ENCODE assay signal across 12 cellular contexts in genomic region chr14:35963209-35963608, GRCh38.
DNase-seq lines count a peak whose midpoint lies in the region; ATAC-seq and TF ChIP-seq lines count a peak whose summit lies in the region.
"Had no signal": no experiment of that assay in that cellular context is flagged by ENCODE, and none has a peak within 500 bp of the region (broad histone marks: within the 10 kb centered on the region; RNA-seq: fewer than 3 reads in every experiment).

No MANE protein-coding gene starts in this region.

- H3K4me3 ChIP-seq in upper lobe of right lung, result no peak overlapping the region
- no peak overlapping the region for H3K4me3 ChIP-seq in naive thymus-derived CD4-positive, alpha-beta T cell (ENCODE audit: low read length)

- CTCF ChIA-PET in naive thymus-derived CD4-positive, alpha-beta T cell (lab: Charles Lee), result no interaction called here

- H3K9me3 ChIP-seq in upper lobe of right lung, result no peaks in the 10 kb centered on the region
- no peaks in the 10 kb centered on the region for H3K9me3 ChIP-seq in T-helper 17 cell (ENCODE audit: control insufficient read depth, low read length, poor library complexity, severe bottlenecking)
- H3K9me3 ChIP-seq in naive thymus-derived CD4-positive, alpha-beta T cell (ENCODE audit: control insufficient read depth in 2 of 3, low read length in 3 of 3), result no peaks in the 10 kb centered on the region

- H3K27ac Mint-ChIP-seq in T-helper 17 cell, result no peak overlapping the region
- H3K27ac Mint-ChIP-seq in naive thymus-derived CD4-positive, alpha-beta T cell, result no peak overlapping the region
- H3K27ac Mint-ChIP-seq: B cell had no signal

- no peaks in the 10 kb centered on the region for H3K4me1 ChIP-seq in upper lobe of right lung
- no peaks in the 10 kb centered on the region for H3K4me1 ChIP-seq in naive thymus-derived CD4-positive, alpha-beta T cell (ENCODE audit: control insufficient read depth in 2 of 2, insufficient read depth in 2 of 2, low read length in 2 of 2)

- ATAC-seq in upper lobe of right lung (no peak), T-helper 17 cell (no peak)
- no peak for ATAC-seq in naive thymus-derived CD4-positive, alpha-beta T cell

- intact Hi-C loops in upper lobe of right lung (cut with DNase I), result no loop called here
- intact Hi-C loops in naive thymus-derived CD4-positive, alpha-beta T cell (cut with micrococcal nuclease), result no loop called here

- no peaks in the 10 kb centered on the region for H3K36me3 ChIP-seq in upper lobe of right lung
- no peaks in the 10 kb centered on the region for H3K36me3 ChIP-seq in naive thymus-derived CD4-positive, alpha-beta T cell (ENCODE audit: control insufficient read depth in 2 of 3, insufficient read depth in 3 of 3, low read length in 3 of 3)

- H3K4me1 Mint-ChIP-seq in T-helper 17 cell, result no peaks in the 10 kb centered on the region
- H3K4me1 Mint-ChIP-seq in naive thymus-derived CD4-positive, alpha-beta T cell, result no peaks in the 10 kb centered on the region
- H3K4me1 Mint-ChIP-seq: B cell had no signal

- H3K4me3 Mint-ChIP-seq in T-helper 17 cell, result no peak overlapping the region
- no peak overlapping the region for H3K4me3 Mint-ChIP-seq in naive thymus-derived CD4-positive, alpha-beta T cell
- H3K4me3 Mint-ChIP-seq: B cell had no signal

- H3K27me3 ChIP-seq in upper lobe of right lung, result no peaks in the 10 kb centered on the region
- no peaks in the 10 kb centered on the region for H3K27me3 ChIP-seq in naive thymus-derived CD4-positive, alpha-beta T cell (ENCODE audit: control insufficient read depth in 2 of 2, insufficient read depth in 2 of 2, low read length in 2 of 2)

- no peaks in the 10 kb centered on the region for H3K27me3 Mint-ChIP-seq in T-helper 17 cell
- H3K27me3 Mint-ChIP-seq in naive thymus-derived CD4-positive, alpha-beta T cell, result no peaks in the 10 kb centered on the region
- H3K27me3 Mint-ChIP-seq: B cell had no signal

- no peak overlapping the region for H3K27ac ChIP-seq in upper lobe of right lung
- no peak overlapping the region for H3K27ac ChIP-seq in naive thymus-derived CD4-positive, alpha-beta T cell (ENCODE audit: low read depth, low read length)

- no peaks in the 10 kb centered on the region for H3K36me3 Mint-ChIP-seq in T-helper 17 cell (ENCODE audit: low read depth)
- no peaks in the 10 kb centered on the region for H3K36me3 Mint-ChIP-seq in naive thymus-derived CD4-positive, alpha-beta T cell

- POLR2A ChIA-PET in naive thymus-derived CD4-positive, alpha-beta T cell (lab: Charles Lee), result no interaction called here

- peaks cover 0 to 3% (median 0%) of the 10 kb centered on the region in 11 donors for H3K9me3 Mint-ChIP-seq in naive thymus-derived CD4-positive, alpha-beta T cell

- TF ChIP-seq CTCF in upper lobe of right lung (IDR thresholded peaks at IDR 0.05), result peak; percentile 16

- DNase-seq in SIG-M5 treated with dmso at 0.1 percent for 504 hours (lab: John Stamatoyannopoulos, UW; ENCODE audit: unreplicated experiment) (peak; percentile 6), SIG-M5 (lab: John Stamatoyannopoulos, UW) (no peak), HT-29 (ENCODE audit: low spot score) (peak; percentile 34), cerebellar cortex (ENCODE audit: low spot score) (peak; percentile 7), upper lobe of right lung (no peak), T-helper 17 cell (no peak)
- DNase-seq in naive thymus-derived CD4-positive, alpha-beta T cell, result no peak
- no peak for DNase-seq in activated CD4-positive, CD25-positive, alpha-beta regulatory T cell (lab: John Stamatoyannopoulos, UW)
- DNase-seq: activated CD4-positive, alpha-beta T cell treated with anti-CD3 and anti-CD28 coated beads for 1 hour; islet precursor cell; NCI-H226 had no signal

Comparison
In these comparisons a context has a peak if more than half of its experiments do, and no peak if none do; other contexts are left out.
1. DNase-seq: peak in SIG-M5 treated with dmso at 0.1 percent for 504 hours (single experiment), HT-29 (single experiment) and cerebellar cortex (single experiment); none in SIG-M5 (single experiment), upper lobe of right lung (single experiment), T-helper 17 cell (0 of 3), naive thymus-derived CD4-positive, alpha-beta T cell (0 of 9) and activated CD4-positive, CD25-positive, alpha-beta regulatory T cell (0 of 4).